1 cellular context compared by ENCODE assay signal in the genomic region with DNA sequence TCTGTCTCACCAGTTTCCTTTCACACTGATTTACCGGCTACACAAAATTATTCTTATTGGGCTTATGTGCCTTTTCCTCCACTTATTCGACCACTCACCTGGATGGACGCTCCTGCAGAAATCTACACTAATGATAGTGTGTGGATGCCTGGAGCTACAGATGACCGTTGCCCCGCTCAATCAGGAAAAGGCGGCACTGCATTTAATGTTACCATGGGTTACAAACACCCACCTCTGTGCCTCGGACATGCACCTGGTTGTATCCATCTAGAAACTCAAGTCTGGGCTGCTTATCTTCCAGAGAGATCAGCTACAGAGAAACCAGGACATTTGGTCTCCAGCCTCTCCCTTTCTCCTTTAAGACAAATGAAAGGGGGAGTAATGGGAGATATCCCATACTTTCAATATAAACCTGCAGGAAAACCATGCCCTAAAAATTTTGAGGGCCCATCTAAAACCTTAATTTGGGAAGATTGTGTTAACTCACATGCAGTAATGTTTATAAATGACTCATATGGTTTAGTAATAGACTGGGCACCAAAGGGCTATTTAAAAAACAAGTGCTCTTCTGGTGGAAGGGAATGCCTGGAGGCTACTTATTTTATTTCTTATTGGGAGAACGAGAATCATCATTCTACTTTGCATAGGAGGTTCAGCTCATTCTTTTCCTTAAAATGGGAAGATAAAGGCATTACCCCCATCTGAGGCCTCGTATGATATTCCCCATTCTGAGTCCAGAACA.
A peak's percentile ranks its signal among the peaks of the same experiment; 100 is the strongest.
TF ChIP-seq lines count a peak whose summit lies in the region.
"Not testable (repeated sequence)": the region's sequence is repeated elsewhere in the genome, so short reads cannot be mapped to it uniquely, and the experiment has no call there.

No MANE protein-coding gene starts in this region.

TF ChIP-seq in A549, 52 proteins besides CTCF, POLR2A, EP300 and RAD21:
- TF ChIP-seq FOSL2 (IDR thresholded peaks at IDR 0.05): not testable (repeated sequence)
- TF ChIP-seq FOSL2 (CRISPR knock-in tag; IDR thresholded peaks at IDR 0.05): 0 out of 2 replicates have a peak, but pooled peaks have one; percentile 10
TF ChIP-seq in A549: peak in this region for 1; not testable (repeated sequence) for 51.
